26 cellular contexts compared by ENCODE assay signal in the genomic region with DNA sequence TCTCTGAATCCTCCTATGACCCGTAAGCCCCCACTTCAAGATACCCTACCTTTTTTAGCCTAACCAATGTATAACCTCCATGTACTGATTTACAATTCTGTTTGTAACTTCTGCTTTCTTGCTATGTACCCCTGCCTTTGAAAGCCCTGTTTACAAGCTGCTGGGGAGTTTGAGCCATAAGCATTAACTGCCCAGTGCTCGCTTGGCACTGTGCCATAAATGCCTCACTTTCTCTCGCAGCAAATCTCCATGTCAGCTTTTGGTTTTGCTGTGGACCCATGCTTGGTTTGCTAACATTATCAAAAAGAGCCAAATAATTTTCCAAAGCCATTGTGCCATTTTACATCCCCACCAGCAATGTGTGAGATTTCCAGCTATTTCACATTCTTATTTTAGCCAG. TPM values are rescaled to one million over a fixed set of nuclear protein-coding genes. Genes with fewer than 3 reads are reported as not detected.
"Had no signal": no experiment of that assay in that cellular context is flagged by ENCODE, and none has a peak within 500 bp of the region (broad histone marks: within the 10 kb centered on the region; RNA-seq: fewer than 3 reads in every experiment).

No MANE protein-coding gene starts in this region.

- H3K4me3 ChIP-seq: breast epithelium, colonic mucosa had no signal

- H3K27ac ChIP-seq: breast epithelium, colonic mucosa had no signal

- DNase-seq: activated B cell treated with CpG ODN at 0.5 μM for 24 hours; activated CD4-positive, alpha-beta T cell treated with anti-CD3 and anti-CD28 coated beads for 1 hour; activated CD4-positive, alpha-beta T cell treated with anti-CD3 and anti-CD28 coated beads, Interleukin-2, amount 10 ng/mL, durations not matched to agents 24 days and 14 days; activated CD4-positive, alpha-beta T cell treated with anti-CD3 and anti-CD28 coated beads, Interleukin-2, amount 50 U/mL, for 48 hours; activated CD8-positive, alpha-beta memory T cell treated with anti-CD3 and anti-CD28 coated beads, Interleukin-2, amount 10 ng/mL, durations not matched to agents 7 days and 5 days; activated effector memory CD4-positive, alpha-beta T cell treated with Interleukin-2 at 50 U/mL for 16 hours; activated naive CD4-positive, alpha-beta T cell; activated T-cell treated with anti-CD3 and anti-CD28 coated beads, Interleukin-2, amount 50 U/mL, for 24 hours; aorta; caudate nucleus; colonic mucosa; NCI-H1092 treated with DMSO at 0.1 percent for 48 hours; NCI-H1436; NCI-H1694 treated with DMSO at 0.1 percent for 48 hours; NCI-H2029 treated with DMSO at 0.1 percent for 48 hours; NCI-H446; NCI-H524; NCI-H774; PC-3; SHP77 treated with DMSO at 0.1 percent for 48 hours had no signal

- H3K27me3 ChIP-seq: breast epithelium, colonic mucosa had no signal

- H3K9me3 ChIP-seq: breast epithelium, colonic mucosa had no signal

- ATAC-seq: activated CD8-positive, alpha-beta memory T cell treated with anti-CD3 and anti-CD28 coated beads, Interleukin-2, amount 10 ng/mL, durations not matched to agents 7 days and 5 days; PC-3 had no signal

- H3K36me3 ChIP-seq: breast epithelium, colonic mucosa had no signal

- H3K4me1 ChIP-seq: breast epithelium, colonic mucosa had no signal

RNA-seq across cellular contexts. Expression of a gene that starts 51.8 kb away (rescaled TPM):
- total RNA-seq: activated B cell treated with CpG ODN at 0.5 μM for 24 hours; activated CD4-positive, alpha-beta T cell treated with anti-CD3 and anti-CD28 coated beads, Interleukin-2, amount 10 ng/mL, durations not matched to agents 24 days and 14 days; activated CD8-positive, alpha-beta memory T cell treated with anti-CD3 and anti-CD28 coated beads, Interleukin-2, amount 10 ng/mL, durations not matched to agents 7 days and 5 days; activated T-helper 1 cell treated with anti-CD3 and anti-CD28 coated beads, Interleukin-12 subunit alpha, Interleukin-12 subunit beta, Interleukin-2, Interleukin-4 antibody, amounts not matched to agents 30 ng/mL and 10 ng/mL and 1 ng/mL, durations not matched to agents 14 hours and 24 hours and 36 hours; aorta; breast epithelium; cerebellum; colonic mucosa; LHCN-M2; M059J; PC-3; SK-MEL-5 had no signal
- polyA plus RNA-seq: aorta had no signal
